ENCODE assay signal across 16 cellular contexts in genomic region chr3:9622438-9622837, GRCh38. TPM values are rescaled to one million over a fixed set of nuclear protein-coding genes. Genes with fewer than 3 reads are reported as not detected.
DNase-seq lines count a peak whose midpoint lies in the region; ATAC-seq, FAIRE-seq and TF ChIP-seq lines count a peak whose summit lies in the region.
"Had no signal": no experiment of that assay in that cellular context is flagged by ENCODE, and none has a peak within 500 bp of the region (broad histone marks: within the 10 kb centered on the region; RNA-seq: fewer than 3 reads in every experiment).

No MANE protein-coding gene starts in this region.

- H3K4me1 ChIP-seq in HepG2 (ENCODE audit: insufficient read depth, low read length): no peaks in the 10 kb centered on the region
- H3K4me1 ChIP-seq in right lobe of liver: no peaks in the 10 kb centered on the region
- H3K4me1 ChIP-seq in left lung: no peaks in the 10 kb centered on the region

- no peaks in the 10 kb centered on the region for H4K20me1 ChIP-seq in HepG2 (ENCODE audit: insufficient read depth, low read length)

- no peak overlapping the region for H2AFZ ChIP-seq in HepG2 (ENCODE audit: low read length)

- peaks cover 0 to 8% of the 10 kb centered on the region in 2 experiments; a peak in 1 of 5 replicates for H3K27me3 ChIP-seq in HepG2 (ENCODE audit: control insufficient read depth in 1 of 2, insufficient read depth in 2 of 2, low read length in 2 of 2)
- H3K27me3 ChIP-seq in right lobe of liver: no peaks in the 10 kb centered on the region
- no peaks in the 10 kb centered on the region for H3K27me3 ChIP-seq in left lung

- no peak for TF ChIP-seq CTCF in HepG2 (CRISPR knock-in tag; IDR thresholded peaks at IDR 0.05)
- TF ChIP-seq CTCF in right lobe of liver (IDR thresholded peaks at IDR 0.05): no peak
- TF ChIP-seq CTCF in left lung (IDR thresholded peaks at IDR 0.05): no peak

- no peak for TF ChIP-seq POLR2A in HepG2 (IDR thresholded peaks at IDR 0.05; ENCODE audit: insufficient read depth in 1 of 2, low read depth in 2 of 2, low read length in 2 of 2)
- TF ChIP-seq POLR2A in right lobe of liver (IDR thresholded peaks at IDR 0.05): no peak

- H3K4me2 ChIP-seq in HepG2 (ENCODE audit: low read depth, low read length): no peak overlapping the region

- no peak for FAIRE-seq in HepG2 (lab: Jason Lieb, UNC)
- FAIRE-seq: A204.1, G401.6, GM12891 had no signal

- no peak overlapping the region for H3K9ac ChIP-seq in HepG2 (ENCODE audit: insufficient read depth, low read depth, low read length)

- CTCF ChIA-PET in HepG2 (lab: Yijun Ruan, JAX; ENCODE audit: low intra/inter-chr PET ratio, low total read pairs): no interaction called here

- H3K27ac ChIP-seq in HepG2 (ENCODE audit: extremely low read length, insufficient read depth, low read length) (no peak overlapping the region), right lobe of liver (no peak overlapping the region), left lung (no peak overlapping the region)

- DNase-seq in HepG2 (ENCODE audit: low spot score): no peak
- DNase-seq in right lobe of liver: no peak
- DNase-seq in RPMI7951 (ENCODE audit: low read depth): peak; percentile 9
- peak; percentile 67 for DNase-seq in myocyte (ENCODE audit: low read depth)
- no peak for DNase-seq in left lung
- no peak for DNase-seq in AML-193 (lab: John Stamatoyannopoulos, UW)
- DNase-seq: Calu3; Karpas-422; NCI-H2029 treated with DMSO at 0.1 percent for 48 hours; NK-92 treated with Interleukin-12 subunit alpha and Interleukin-12 subunit beta, amount 100 ng/mL, for 24 hours; SHP77 had no signal

- no peaks in the 10 kb centered on the region for H3K79me2 ChIP-seq in HepG2 (ENCODE audit: insufficient read depth, low read length)

- ATAC-seq in HepG2 (peak; percentile 57), right lobe of liver (no peak), HG03095 (IDR thresholded peaks at IDR 0.05; ENCODE audit: unreplicated experiment) (no peak), left lung (no peak), GM18867 (IDR thresholded peaks at IDR 0.05; ENCODE audit: unreplicated experiment) (no peak)

- 3% methylated on average over 5 of the region's 5 CpGs for WGBS in HepG2 (ENCODE audit: low lambda C conversion rate)
- 33% methylated on average over 5 of the region's 5 CpGs for WGBS in right lobe of liver (ENCODE audit: insufficient coverage, low coverage, low lambda C conversion rate, missing lambda C conversion rate)

- no peak overlapping the region for H3K4me3 ChIP-seq in HepG2 (replicated peaks in 1 of 3; ENCODE audit: insufficient read depth in 1 of 3, low read depth in 2 of 3, low read length in 3 of 3)
- H3K4me3 ChIP-seq in right lobe of liver: no peak overlapping the region
- H3K4me3 ChIP-seq in left lung: no peak overlapping the region

- POLR2A ChIA-PET in HepG2 (lab: Yijun Ruan, JAX): no interaction called here

- H3K9me3 ChIP-seq in HepG2 (ENCODE audit: low read length) (no peaks in the 10 kb centered on the region), right lobe of liver (no peaks in the 10 kb centered on the region), left lung (peaks cover 0 to 25% of the 10 kb centered on the region in 2 donors)

- in situ Hi-C loops in HepG2 (cut with HindIII; ENCODE audit: extremely low pct_ligation_motif_present, low pct_unique_long_range_greater_than_20kb): no loop called here

- BruUV-seq in HepG2 (replicated peaks; lab: Mats Ljungman, UMichigan): no TSS peak

- no peak for TF ChIP-seq RAD21 in HepG2 (CRISPR knock-in tag; IDR thresholded peaks at IDR 0.05)

- no peaks in the 10 kb centered on the region for H3K36me3 ChIP-seq in HepG2 (replicated peaks in 1 of 2; ENCODE audit: control insufficient read depth in 1 of 2, insufficient read depth in 2 of 2, low read length in 2 of 2)
- no peaks in the 10 kb centered on the region for H3K36me3 ChIP-seq in right lobe of liver
- no peaks in the 10 kb centered on the region for H3K36me3 ChIP-seq in left lung

- TF ChIP-seq EP300 in HepG2 (IDR thresholded peaks at IDR 0.05; ENCODE audit: low read depth in 2 of 2, low read length in 2 of 2): no peak
- TF ChIP-seq EP300 in HepG2 (CRISPR knock-in tag; IDR thresholded peaks at IDR 0.05; ENCODE audit: borderline replicate concordance): no peak

- intact Hi-C loops in HepG2 (cut with micrococcal nuclease; ENCODE audit: unreplicated experiment) (no loop called here), right lobe of liver (cut with DNase I) (no loop called here), left lung (cut with DNase I) (no loop called here)

TF ChIP-seq in HepG2, 621 proteins besides CTCF, POLR2A, EP300 and RAD21:
- no peak for TF ChIP-seq TFDP1 (CRISPR knock-in tag; IDR thresholded peaks at IDR 0.05; ENCODE audit: borderline replicate concordance)
- no peak for TF ChIP-seq NFE2 (CRISPR knock-in tag; IDR thresholded peaks at IDR 0.05)
- TF ChIP-seq NR2F6 (IDR thresholded peaks at IDR 0.05): no peak
- TF ChIP-seq NR2F6 (CRISPR knock-in tag; IDR thresholded peaks at IDR 0.05): no peak
- TF ChIP-seq ZNF263 (CRISPR knock-in tag; IDR thresholded peaks at IDR 0.05): no peak
- TF ChIP-seq ZSCAN20 (CRISPR knock-in tag; IDR thresholded peaks at IDR 0.05; ENCODE audit: borderline replicate concordance): no peak
- no peak for TF ChIP-seq ZNF761 (CRISPR knock-in tag; conservative IDR thresholded peaks at IDR 0.05)
- TF ChIP-seq ZNF543 (CRISPR knock-in tag; IDR thresholded peaks at IDR 0.05): no peak
- no peak for TF ChIP-seq ZNF34 (CRISPR knock-in tag; IDR thresholded peaks at IDR 0.05; ENCODE audit: borderline replicate concordance)

RNA-seq across cellular contexts. Expression of gene MTMR14, which starts 26.9 kb away (rescaled TPM):
- total RNA-seq in HepG2 (2016; rRNA removed; fragmentation: Illumina TruSeq; extraction: Trizol): 32.1 and 32.8 TPM in 2 replicates
- total RNA-seq in HepG2 (2016; cell fraction: cytosol; rRNA removed; fragmentation: Illumina TruSeq; extraction: Trizol; ENCODE audit: low read depth): 13.1 and 13.6 TPM in 2 replicates
- 31.6 and 34.2 TPM in 2 replicates for total RNA-seq in HepG2 (2016; cell fraction: insoluble cytoplasmic fraction; rRNA removed; fragmentation: Illumina TruSeq; extraction: Trizol)
- total RNA-seq in HepG2 (2016; cell fraction: membrane; rRNA removed; fragmentation: Illumina TruSeq; extraction: Trizol): 27.7 and 29.6 TPM in 2 replicates
- 21.4 and 25.0 TPM in 2 replicates for total RNA-seq in HepG2 (2016; cell fraction: nucleus; rRNA removed; fragmentation: Illumina TruSeq; extraction: Trizol)
- polyA plus RNA-seq in HepG2 (2011; rRNA removed): 27.1 and 34.1 TPM in 2 replicates
- 24.2 and 25.0 TPM in 2 replicates for polyA plus RNA-seq in HepG2 (2011; cell fraction: cytosol; rRNA removed)
- polyA plus RNA-seq in HepG2 (2011; cell fraction: nucleus; rRNA removed): 50.1 and 52.8 TPM in 2 replicates
- polyA plus RNA-seq in HepG2 (2012): 21.2 and 22.8 TPM in 2 replicates
- 12.6 and 13.3 TPM in 2 replicates for polyA plus RNA-seq in HepG2 (2016; cell fraction: cytosol; fragmentation: Illumina TruSeq; extraction: Trizol; ENCODE audit: low read depth)
- polyA plus RNA-seq in HepG2 (2016; cell fraction: insoluble cytoplasmic fraction; fragmentation: Illumina TruSeq; extraction: Trizol; ENCODE audit: low read depth): 28.2 TPM in 2 replicates
- 18.7 and 19.2 TPM in 2 replicates for polyA plus RNA-seq in HepG2 (2016; cell fraction: membrane; fragmentation: Illumina TruSeq; extraction: Trizol; ENCODE audit: low read depth)
- 30.0 and 32.2 TPM in 2 replicates for polyA plus RNA-seq in HepG2 (2016; cell fraction: nucleus; fragmentation: Illumina TruSeq; extraction: Trizol; ENCODE audit: insufficient read depth, low read depth)
- polyA minus RNA-seq in HepG2 (2011; rRNA and poly(A)+ RNA removed; ENCODE audit: low replicate concordance): 38.6 and 41.3 TPM in 2 replicates
- 14.0 and 18.4 TPM in 2 replicates for polyA minus RNA-seq in HepG2 (2011; cell fraction: cytosol; rRNA and poly(A)+ RNA removed)
- polyA minus RNA-seq in HepG2 (2011; cell fraction: nucleus; rRNA and poly(A)+ RNA removed): 34.6 and 41.4 TPM in 2 replicates
- 10 to 100 TPM; 15.8 to 20.0 (median 18.8) TPM for total RNA-seq in right lobe of liver
- 34.9 and 38.7 TPM in 2 replicates for total RNA-seq in RPMI7951 (2014; rRNA removed; shearing (Covaris generic))
- total RNA-seq in myocyte: 21.2 and 23.6 TPM in 2 replicates
- 19.6 TPM for polyA plus RNA-seq in myocyte (2012)
- total RNA-seq in left lung: 10 to 100 TPM; 35.0 to 49.6 TPM

Comparison
In these comparisons a context has a peak if more than half of its experiments do, and no peak if none do; other contexts are left out.
1. DNase-seq: peak in RPMI7951 (single experiment) and myocyte (single experiment); none in HepG2 (single experiment), right lobe of liver (0 of 3), left lung (0 of 2) and AML-193 (0 of 2).